Comparison of ENCODE assay signal across 21 cellular contexts in the genomic region with DNA sequence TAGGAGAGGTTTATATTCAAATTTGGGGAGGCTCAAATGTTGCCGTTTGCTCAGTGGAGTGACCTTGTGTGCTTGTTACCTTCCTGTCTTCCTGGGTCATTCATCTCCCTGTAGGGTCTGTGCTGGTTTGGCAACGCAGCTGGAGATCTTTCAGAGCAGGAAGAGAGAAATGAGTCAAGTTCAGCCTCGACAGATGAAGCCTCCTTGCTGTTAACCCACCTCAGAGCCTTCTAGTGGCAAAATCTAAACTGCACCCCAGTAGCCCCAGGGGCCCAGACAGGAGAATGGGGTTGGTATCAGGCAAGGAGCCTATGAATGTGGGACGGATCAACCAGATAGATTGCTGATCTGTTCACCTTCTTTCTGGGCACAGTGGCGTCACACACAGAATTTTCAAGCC.
DNase-seq lines count a peak whose midpoint lies in the region; ATAC-seq, FAIRE-seq and TF ChIP-seq lines count a peak whose summit lies in the region.
"Had no signal": no experiment of that assay in that cellular context is flagged by ENCODE, and none has a peak within 500 bp of the region (broad histone marks: within the 10 kb centered on the region; RNA-seq: fewer than 3 reads in every experiment).

No MANE protein-coding gene starts in this region.

- in situ Hi-C loops in GM12878 (cut with MboI): no loop called here

- no peak overlapping the region for H3K4ac ChIP-seq in neuronal stem cell (ENCODE audit: low read length)

- no peak overlapping the region for H4K91ac ChIP-seq in neuronal stem cell (ENCODE audit: low read depth, low read length, poor library complexity)

- no peaks in the 10 kb centered on the region for H3K4me1 ChIP-seq in GM12878 (ENCODE audit: control insufficient read depth, insufficient read depth, low read length)
- H3K4me1 ChIP-seq in neuronal stem cell (ENCODE audit: control insufficient read depth in 2 of 2, insufficient read depth in 1 of 2, low read depth in 1 of 2, low read length in 2 of 2): no peaks in the 10 kb centered on the region
- H3K4me1 ChIP-seq in tibial artery: no peaks in the 10 kb centered on the region
- H3K4me1 ChIP-seq: HAP-1 had no signal

- H3K79me1 ChIP-seq in neuronal stem cell (ENCODE audit: low read depth, low read length): no peaks in the 10 kb centered on the region

- no peak for TF ChIP-seq RAD21 in GM12878 (IDR thresholded peaks at IDR 0.05; ENCODE audit: insufficient read depth, low read depth, low read length)

- RAD21 ChIA-PET in GM12878 (lab: Charles Lee; ENCODE audit: unreplicated experiment): no interaction called here

- no peak for FAIRE-seq in GM12878 (lab: Jason Lieb, UNC)
- FAIRE-seq: GM12891 had no signal

- CTCF ChIA-PET in activated naive CD4-positive, alpha-beta T cell treated with anti-CD3 and anti-CD28 coated beads, Interleukin-2, amount 10 ng/mL, durations not matched to agents 7 days and 5 days (lab: Charles Lee): no interaction called here
- CTCF ChIA-PET in GM12878 (lab: Yijun Ruan, JAX): no interaction called here

- 24% methylated on average over 5 of the region's 5 CpGs for WGBS in GM12878 (ENCODE audit: insufficient coverage, insufficient replicate concordance, low lambda C conversion rate, missing lambda C conversion rate)
- no CpG with 5 or more reads among the region's 5 CpGs for WGBS in neuronal stem cell (ENCODE audit: extremely low coverage in 2 of 2, insufficient read length in 2 of 2, insufficient replicate concordance in 1 of 2), 2 donors

- TF ChIP-seq EP300 in GM12878 (IDR thresholded peaks at IDR 0.05; ENCODE audit: borderline replicate concordance in 1 of 2, control insufficient read depth in 1 of 2, low read depth in 2 of 2, low read length in 2 of 2): no peak

- H3K27ac Mint-ChIP-seq in activated naive CD4-positive, alpha-beta T cell treated with anti-CD3 and anti-CD28 coated beads, Interleukin-2, amount 50 U/mL, for 72 hours: no peak overlapping the region
- H3K27ac Mint-ChIP-seq in activated naive CD4-positive, alpha-beta T cell treated with anti-CD3 and anti-CD28 coated beads, Interleukin-2, amount 10 ng/mL, durations not matched to agents 7 days and 5 days: no peak overlapping the region
- H3K27ac Mint-ChIP-seq: GM23338 had no signal

- no peaks in the 10 kb centered on the region for H3K9me3 Mint-ChIP-seq in activated naive CD4-positive, alpha-beta T cell treated with anti-CD3 and anti-CD28 coated beads, Interleukin-2, amount 50 U/mL, for 72 hours
- H3K9me3 Mint-ChIP-seq in activated naive CD4-positive, alpha-beta T cell treated with anti-CD3 and anti-CD28 coated beads, Interleukin-2, amount 10 ng/mL, durations not matched to agents 7 days and 5 days: no peaks in the 10 kb centered on the region

- no peak for TF ChIP-seq POLR2A in GM12878 (IDR thresholded peaks at IDR 0.05; ENCODE audit: low read depth, low read length)

- H3K4me3 Mint-ChIP-seq in activated naive CD4-positive, alpha-beta T cell treated with anti-CD3 and anti-CD28 coated beads, Interleukin-2, amount 10 ng/mL, durations not matched to agents 7 days and 5 days: no peak overlapping the region
- H3K4me3 Mint-ChIP-seq: CD4-positive, CD25-positive, alpha-beta regulatory T cell; GM23338 had no signal

- no peaks in the 10 kb centered on the region for H3K36me3 ChIP-seq in GM12878 (ENCODE audit: control insufficient read depth in 2 of 2, insufficient read depth in 2 of 2, low read length in 1 of 2)
- no peaks in the 10 kb centered on the region for H3K36me3 ChIP-seq in neuronal stem cell (replicated peaks in 1 of 2; ENCODE audit: control insufficient read depth in 2 of 2, insufficient read depth in 2 of 2, low read length in 2 of 2)
- H3K36me3 ChIP-seq in tibial artery: no peaks in the 10 kb centered on the region
- H3K36me3 ChIP-seq: HAP-1 had no signal

- H3K14ac ChIP-seq in neuronal stem cell (ENCODE audit: low read length): no peak overlapping the region

- intact Hi-C loops in GM12878 (cut with micrococcal nuclease; ENCODE audit: unreplicated experiment) (no loop called here), tibial artery (cut with DNase I; ENCODE audit: low total_unique reads) (no loop called here)

- H2BK120ac ChIP-seq in neuronal stem cell (ENCODE audit: low read depth, low read length): no peak overlapping the region

- H3K27me3 ChIP-seq in GM12878 (replicated peaks in 1 of 2; ENCODE audit: control insufficient read depth in 2 of 2, insufficient read depth in 2 of 2, low read length in 1 of 2) (no peaks in the 10 kb centered on the region), neuronal stem cell (ENCODE audit: control insufficient read depth in 3 of 3, insufficient read depth in 3 of 3, low read depth in 1 of 3, low read length in 3 of 3) (no peaks in the 10 kb centered on the region), tibial artery (peaks cover 0 to 3% of the 10 kb centered on the region in 2 donors)

- H3K4me2 ChIP-seq in GM12878 (ENCODE audit: control insufficient read depth, insufficient read depth): no peak overlapping the region
- H3K4me2 ChIP-seq in neuronal stem cell (ENCODE audit: insufficient read depth, low read length, poor library complexity, severe bottlenecking): no peak overlapping the region
- H3K4me2 ChIP-seq: GM23338 had no signal

- H3K27me3 Mint-ChIP-seq in activated naive CD4-positive, alpha-beta T cell treated with anti-CD3 and anti-CD28 coated beads, Interleukin-2, amount 10 ng/mL, durations not matched to agents 7 days and 5 days: peaks cover 4% of the 10 kb centered on the region

- no peak overlapping the region for H2BK5ac ChIP-seq in neuronal stem cell (ENCODE audit: low read length)

- H2BK12ac ChIP-seq in neuronal stem cell (ENCODE audit: low read length): no peak overlapping the region

- H3K9me3 ChIP-seq in GM12878 (replicated peaks; ENCODE audit: control insufficient read depth, insufficient read depth, low read length) (no peaks in the 10 kb centered on the region), neuronal stem cell (replicated peaks in 1 of 2; ENCODE audit: control insufficient read depth in 2 of 2, insufficient read depth in 1 of 2, low read depth in 1 of 2, low read length in 2 of 2) (no peaks in the 10 kb centered on the region), tibial artery (no peaks in the 10 kb centered on the region)
- H3K9me3 ChIP-seq: HAP-1 had no signal

- DNase-seq in activated naive CD4-positive, alpha-beta T cell treated with anti-CD3 and anti-CD28 coated beads, Interleukin-2, amount 50 U/mL, for 72 hours (ENCODE audit: low spot score in 2 of 2): no peak
- DNase-seq in activated naive CD4-positive, alpha-beta T cell treated with anti-CD3 and anti-CD28 coated beads, Interleukin-2, amount 10 ng/mL, durations not matched to agents 7 days and 5 days: no peak
- peak; percentile 9 for DNase-seq in HT1080 (ENCODE audit: low read depth)
- no peak for DNase-seq in GM12878 (ENCODE audit: low read depth, low spot score)
- no peak for DNase-seq in neuronal stem cell (ENCODE audit: low spot score)
- no peak for DNase-seq in tibial artery
- DNase-seq in dedifferentiated amniotic fluid mesenchymal stem cell (ENCODE audit: extremely low spot score): no peak
- DNase-seq: KG1; NCI-H1105; NCI-H146; NCI-H2029; NCI-H226; NCI-H510A treated with DMSO at 0.1 percent for 48 hours; NCI-H748 treated with DMSO at 0.1 percent for 48 hours; NK-92 treated with Interleukin-12 subunit alpha and Interleukin-12 subunit beta, amount 100 ng/mL, for 24 hours; SIG-M5 had no signal

- ATAC-seq in activated naive CD4-positive, alpha-beta T cell treated with anti-CD3 and anti-CD28 coated beads, Interleukin-2, amount 50 U/mL, for 72 hours: peak; percentile 34 to 45
- no peak for ATAC-seq in GM12878
- ATAC-seq: GM23338 had no signal

- H3K4me3 ChIP-seq in GM12878 (no peak overlapping the region), neuronal stem cell (ENCODE audit: low read length in 2 of 2) (no peak overlapping the region), tibial artery (no peak overlapping the region)
- H3K4me3 ChIP-seq: GM23338, HAP-1 had no signal

- no peak overlapping the region for H2BK15ac ChIP-seq in neuronal stem cell (ENCODE audit: low read length)

- POLR2A ChIA-PET in GM12878 (lab: Charles Lee): no interaction called here

- TF ChIP-seq CTCF in GM12878 (IDR thresholded peaks at IDR 0.05 in 2 of 3, conservative IDR thresholded peaks at IDR 0.05 in 1 of 3; ENCODE audit: control insufficient read depth in 2 of 3, extremely low read depth in 1 of 3, insufficient read depth in 1 of 3, low read depth in 3 of 3, low read length in 3 of 3) (no peak), tibial artery (IDR thresholded peaks at IDR 0.05) (no peak)

- H4K20me1 ChIP-seq in GM12878 (ENCODE audit: control insufficient read depth, insufficient read depth): no peaks in the 10 kb centered on the region

- no peak overlapping the region for H3K18ac ChIP-seq in neuronal stem cell (ENCODE audit: low read length)

- H3K27ac ChIP-seq in GM12878 (ENCODE audit: control insufficient read depth, insufficient read depth): no peak overlapping the region
- no peak overlapping the region for H3K27ac ChIP-seq in neuronal stem cell (replicated peaks; ENCODE audit: low read length)
- no peak overlapping the region for H3K27ac ChIP-seq in tibial artery
- H3K27ac ChIP-seq: HL-60 had no signal

- H2AFZ ChIP-seq in GM12878 (ENCODE audit: control insufficient read depth, low read depth, low read length) (no peak overlapping the region), neuronal stem cell (ENCODE audit: low read length) (no peak overlapping the region)
- H2AFZ ChIP-seq: GM23338 had no signal

- peaks cover 9% of the 10 kb centered on the region for H3K4me1 Mint-ChIP-seq in activated naive CD4-positive, alpha-beta T cell treated with anti-CD3 and anti-CD28 coated beads, Interleukin-2, amount 10 ng/mL, durations not matched to agents 7 days and 5 days
- H3K4me1 Mint-ChIP-seq: GM23338 had no signal

- SMC1A ChIA-PET in GM12878 (lab: Charles Lee; ENCODE audit: uncharacterized antibody, unreplicated experiment): no interaction called here

- no peak overlapping the region for H4K8ac ChIP-seq in neuronal stem cell (ENCODE audit: low read depth, low read length)

- H3K9ac ChIP-seq in GM12878 (ENCODE audit: control insufficient read depth, insufficient read depth, low read length) (no peak overlapping the region), neuronal stem cell (ENCODE audit: low read depth, low read length, poor library complexity) (no peak overlapping the region)

- no peak overlapping the region for H3K23ac ChIP-seq in neuronal stem cell (ENCODE audit: low read depth, low read length, poor library complexity)

- H3K79me2 ChIP-seq in GM12878 (ENCODE audit: control insufficient read depth, insufficient read depth, low read length): no peaks in the 10 kb centered on the region

- no TSS peak for BruUV-seq in GM12878 (replicated peaks; lab: Mats Ljungman, UMichigan)

- no peak overlapping the region for H2AK5ac ChIP-seq in neuronal stem cell (ENCODE audit: low read depth, low read length)

- no peaks in the 10 kb centered on the region for H3K36me3 Mint-ChIP-seq in activated naive CD4-positive, alpha-beta T cell treated with anti-CD3 and anti-CD28 coated beads, Interleukin-2, amount 50 U/mL, for 72 hours
- no peaks in the 10 kb centered on the region for H3K36me3 Mint-ChIP-seq in activated naive CD4-positive, alpha-beta T cell treated with anti-CD3 and anti-CD28 coated beads, Interleukin-2, amount 10 ng/mL, durations not matched to agents 7 days and 5 days
- H3K36me3 Mint-ChIP-seq: CD4-positive, CD25-positive, alpha-beta regulatory T cell had no signal

TF ChIP-seq in GM12878, 131 proteins besides CTCF, POLR2A, EP300 and RAD21 (continues in another document):
- no peak for TF ChIP-seq RBBP5 (conservative IDR thresholded peaks at IDR 0.05)
